Comparison of ENCODE assay signal across 13 cellular contexts in genomic region chr10:103791858-103792257, GRCh38.
"Had no signal": no experiment of that assay in that cellular context is flagged by ENCODE, and none has a peak within 500 bp of the region (broad histone marks: within the 10 kb centered on the region; RNA-seq: fewer than 3 reads in every experiment).

No MANE protein-coding gene starts in this region.

- ATAC-seq: activated CD4-positive, alpha-beta T cell treated with anti-CD3 and anti-CD28 coated beads for 36 hours; activated CD8-positive, alpha-beta T cell treated with anti-CD3 and anti-CD28 coated beads for 36 hours; activated T-cell treated with anti-CD3 and anti-CD28 coated beads, Interleukin-2, amount 50 U/mL, for 72 hours; left cardiac atrium; T-cell had no signal

- H3K27ac ChIP-seq: SJSA1, WERI-Rb-1 had no signal

- DNase-seq: activated CD4-positive, alpha-beta T cell treated with anti-CD3 and anti-CD28 coated beads for 36 hours; activated CD8-positive, alpha-beta memory T cell treated with anti-CD3 and anti-CD28 coated beads, Interleukin-2, amount 50 U/mL, for 4 hours; activated CD8-positive, alpha-beta T cell treated with anti-CD3 and anti-CD28 coated beads for 36 hours; activated naive CD8-positive, alpha-beta T cell treated with anti-CD3 and anti-CD28 coated beads, Interleukin-2, amount 10 ng/mL, durations not matched to agents 7 days and 5 days; activated T-cell treated with anti-CD3 and anti-CD28 coated beads, Interleukin-2, amount 50 U/mL, for 72 hours; effector CD4-positive, alpha-beta T cell; immature natural killer cell; left cardiac atrium; stimulated activated CD4-positive, alpha-beta T cell treated with anti-CD3 and anti-CD28 coated beads, Interleukin-2, amount 100 ng/mL, for 48 hours; stimulated activated CD8-positive, alpha-beta memory T cell treated with anti-CD3 and anti-CD28 coated beads, Interleukin-4, amount 100 ng/mL, for 48 hours; T-cell; WERI-Rb-1 had no signal

- H3K4me3 ChIP-seq: SJSA1 had no signal

- H3K4me1 ChIP-seq: SJSA1 had no signal

- H3K27me3 ChIP-seq: SJSA1 had no signal

- H3K9me3 ChIP-seq: SJSA1 had no signal

- H3K36me3 ChIP-seq: SJSA1, WERI-Rb-1 had no signal
